ENCODE assay signal across 8 cellular contexts in the genomic region with DNA sequence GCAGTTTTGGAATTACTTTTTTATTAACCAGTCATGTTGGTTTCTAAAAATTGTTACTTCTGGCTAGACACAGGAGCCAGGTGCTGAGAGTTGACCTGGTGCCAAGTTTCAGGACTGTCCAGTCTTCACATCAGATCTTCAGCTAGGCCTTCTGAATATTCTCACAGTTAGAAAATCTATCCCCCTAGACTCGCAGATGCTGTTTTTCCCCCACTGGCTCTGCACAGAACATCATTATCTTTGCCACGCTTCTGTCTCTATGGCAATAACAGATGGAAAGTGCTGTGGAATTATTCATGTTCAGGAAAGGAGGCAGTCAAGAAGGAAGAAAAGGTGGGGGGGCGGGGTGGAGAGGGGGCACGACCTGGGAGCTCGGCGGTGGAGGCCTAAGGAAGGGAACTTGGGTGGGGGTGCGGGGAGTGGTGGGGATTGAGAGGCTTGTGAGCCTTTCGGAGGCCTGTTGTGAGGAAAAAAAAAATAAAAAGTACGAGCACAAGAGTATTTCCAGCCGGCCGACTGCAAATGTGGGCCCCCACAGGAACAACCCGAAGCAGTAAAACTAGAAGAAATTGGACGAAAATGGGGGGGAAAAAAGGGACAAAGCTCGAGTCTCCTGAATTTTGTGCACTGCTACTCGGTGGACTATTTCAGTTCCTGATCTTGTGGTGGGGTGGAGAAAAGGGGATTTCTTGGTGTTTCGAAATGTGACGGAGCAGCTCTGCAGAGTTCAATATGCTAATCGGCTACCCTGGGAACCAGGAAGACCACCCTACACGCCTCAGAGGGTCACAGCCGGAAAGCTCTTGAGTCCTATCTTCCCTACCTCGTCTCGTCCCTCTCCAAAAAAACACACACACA. TPM values are rescaled to one million over a fixed set of nuclear protein-coding genes. Genes with fewer than 3 reads are reported as not detected.
DNase-seq lines count a peak whose midpoint lies in the region; ATAC-seq, FAIRE-seq and TF ChIP-seq lines count a peak whose summit lies in the region.

No MANE protein-coding gene starts in this region.

- peak overlapping the region; percentile 74 for H2AFZ ChIP-seq in astrocyte (ENCODE audit: low read depth, low read length)

- peak; percentile 50 for ATAC-seq in GM18870 (IDR thresholded peaks at IDR 0.05; ENCODE audit: unreplicated experiment)
- peak; percentile 15 for ATAC-seq in HG03108 (IDR thresholded peaks at IDR 0.05; ENCODE audit: unreplicated experiment)

- H3K4me1 ChIP-seq in BLaER1 (peaks cover 73% of the 10 kb centered on the region), astrocyte (ENCODE audit: insufficient read depth, low read length) (peaks cover 20% of the 10 kb centered on the region), iPS-18a (ENCODE audit: control insufficient read depth, low read depth, low read length) (peaks cover 37% of the 10 kb centered on the region)

- peaks cover 4% of the 10 kb centered on the region for H3K36me3 Mint-ChIP-seq in astrocyte (ENCODE audit: low read depth, unreplicated experiment)

- peak overlapping the region; percentile 76 for H3K4me3 Mint-ChIP-seq in astrocyte (ENCODE audit: unreplicated experiment)

- FAIRE-seq in astrocyte (lab: Jason Lieb, UNC), result no peak

- H3K9me3 ChIP-seq in BLaER1 (peaks cover 3% of the 10 kb centered on the region; the same call in 1 of the 2 replicates), astrocyte (ENCODE audit: insufficient read depth, low read depth, low read length) (peaks cover 3% of the 10 kb centered on the region), iPS-18a (ENCODE audit: control insufficient read depth, low read depth, low read length) (no peaks in the 10 kb centered on the region)

- H3K79me2 ChIP-seq in astrocyte (ENCODE audit: insufficient read depth, low read length), result peaks cover 33% of the 10 kb centered on the region

- no peak for TF ChIP-seq CTCF in astrocyte (IDR thresholded peaks at IDR 0.05; ENCODE audit: insufficient read depth, low read depth, low read length)

- H3K9ac ChIP-seq in BLaER1 (peak overlapping the region; percentile 89), astrocyte (ENCODE audit: low read length) (peak overlapping the region; percentile 94), iPS-18a (ENCODE audit: low read length) (peak overlapping the region; percentile 88)

- H4K20me1 ChIP-seq in BLaER1, result peaks cover 26% of the 10 kb centered on the region; the same call in 1 of the 2 replicates
- H4K20me1 ChIP-seq in astrocyte (ENCODE audit: insufficient read depth, low read length), result peaks cover 26% of the 10 kb centered on the region

- peak overlapping the region; percentile 99 for H3K27ac ChIP-seq in BLaER1
- peak overlapping the region; percentile 97 for H3K27ac ChIP-seq in astrocyte (ENCODE audit: low read depth, low read length)
- H3K27ac ChIP-seq in iPS-18a (ENCODE audit: low read length), result peak overlapping the region; percentile 88

- peak; percentile 86 for DNase-seq in NCI-H69 (lab: John Stamatoyannopoulos, UW)
- DNase-seq in astrocyte (ENCODE audit: low read depth), result peak; percentile 57
- DNase-seq in skeletal muscle cell (ENCODE audit: low read depth), result no peak
- DNase-seq in LoVo (ENCODE audit: low spot score), result no peak

- no peaks in the 10 kb centered on the region for H3K9me3 Mint-ChIP-seq in astrocyte (ENCODE audit: unreplicated experiment)

- peak overlapping the region; percentile 92 for H3K4me3 ChIP-seq in BLaER1
- peak overlapping the region; percentile 57 for H3K4me3 ChIP-seq in astrocyte (ENCODE audit: insufficient read depth, low read depth, low read length)
- H3K4me3 ChIP-seq in iPS-18a (ENCODE audit: low read length), result peak overlapping the region; percentile 84
- peak overlapping the region; percentile 44 for H3K4me3 ChIP-seq in skeletal muscle cell (ENCODE audit: low read depth, low read length)

- H3K27ac Mint-ChIP-seq in astrocyte (ENCODE audit: unreplicated experiment), result peak overlapping the region; percentile 97

- H3K36me3 ChIP-seq in BLaER1 (peaks cover 10% of the 10 kb centered on the region), astrocyte (ENCODE audit: insufficient read depth, low read length) (peaks cover 15% of the 10 kb centered on the region), iPS-18a (ENCODE audit: control insufficient read depth, low read depth, low read length) (peaks cover 15% of the 10 kb centered on the region)

- peak overlapping the region; percentile 93 for H3K4me2 ChIP-seq in BLaER1
- peak overlapping the region; percentile 97 for H3K4me2 ChIP-seq in astrocyte (ENCODE audit: low read length)

- peaks cover 29% of the 10 kb centered on the region for H3K4me1 Mint-ChIP-seq in astrocyte (ENCODE audit: low read depth, unreplicated experiment)

- no peaks in the 10 kb centered on the region for H3K27me3 ChIP-seq in BLaER1
- H3K27me3 ChIP-seq in astrocyte (ENCODE audit: insufficient read depth, low read length), result no peaks in the 10 kb centered on the region
- H3K27me3 ChIP-seq in iPS-18a (ENCODE audit: control insufficient read depth, insufficient read depth, low read length), result no peaks in the 10 kb centered on the region

- no peaks in the 10 kb centered on the region for H3K27me3 Mint-ChIP-seq in astrocyte (ENCODE audit: low read depth, unreplicated experiment)

RNA-seq across cellular contexts. Expression of gene SKIL, which starts 1.5 kb away (rescaled TPM):
- 152 and 156 TPM in 2 replicates for total RNA-seq in astrocyte

Comparison
In these comparisons a context has a peak if more than half of its experiments do, and no peak if none do; other contexts are left out.
1. DNase-seq: peak in NCI-H69 (single experiment) and astrocyte (single experiment); none in skeletal muscle cell (single experiment) and LoVo (single experiment).
2. Peak in every context shown above with its lines, with median percentiles within 50 percentile points of each other: H3K27ac ChIP-seq, H3K4me3 ChIP-seq and H3K9ac ChIP-seq.